In the genomic region with DNA sequence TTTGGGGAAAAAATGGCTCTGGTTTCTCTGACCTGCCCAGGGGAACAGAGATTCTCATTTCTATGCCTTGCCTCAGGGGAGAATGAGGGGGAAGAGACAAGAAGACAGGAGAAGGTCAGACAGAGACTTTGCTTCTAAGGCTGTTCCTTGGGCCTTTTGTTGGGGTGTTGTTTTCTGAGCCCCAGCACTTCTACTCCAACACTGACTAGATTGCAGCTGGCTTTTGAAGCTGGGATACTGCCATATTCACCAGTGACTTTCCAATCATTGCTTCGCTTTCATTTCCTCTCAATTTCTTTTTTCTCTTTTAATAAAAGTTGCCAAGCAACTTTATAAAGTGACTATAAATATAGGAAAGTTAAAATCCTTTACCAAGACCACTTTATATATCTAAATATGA, we compare ENCODE assay signal across 20 cellular contexts.
"Had no signal": no experiment of that assay in that cellular context is flagged by ENCODE, and none has a peak within 500 bp of the region (broad histone marks: within the 10 kb centered on the region; RNA-seq: fewer than 3 reads in every experiment).

No MANE protein-coding gene starts in this region.

- DNase-seq: cerebellar nuclear complex; effector memory CD8-positive, alpha-beta T cell; foreskin melanocyte; head of caudate nucleus; hippocampal formation; kidney glomerular epithelial cell; mammary epithelial cell; mucosa of descending colon; naive thymus-derived CD8-positive, alpha-beta T cell; psoas muscle; retina; stimulated activated CD4-positive, alpha-beta T cell treated with anti-CD3 and anti-CD28 coated beads, Interleukin-2, amount 100 ng/mL, for 24 hours; stimulated activated CD4-positive, alpha-beta T cell treated with anti-CD3 and anti-CD28 coated beads, Interleukin-4, amount 100 ng/mL, for 4 hours; stimulated activated naive B cell treated with anti-CD40 and anti-IgM and Interleukin-4, amounts not matched to agents 10 μg/mL and 1 μg/mL and 100 μg/mL, for 72 hours; stimulated activated naive CD8-positive, alpha-beta T cell treated with anti-CD3 and anti-CD28 coated beads, Interleukin-15, amount 100 ng/mL, for 72 hours; trophoblast cell had no signal

- H3K4me3 ChIP-seq: mucosa of descending colon, psoas muscle, skin epidermis, thoracic aorta had no signal

- H3K9me3 Mint-ChIP-seq: dendritic cell treated with granulocyte-macrophage colony-stimulating factor and Interleukin-4, amounts not matched to agents 40 ng/mL and 50 ng/mL, for 4 days; stimulated activated naive CD8-positive, alpha-beta T cell treated with anti-CD3 and anti-CD28 coated beads, Interleukin-15, amount 100 ng/mL, for 72 hours had no signal

- H3K36me3 ChIP-seq: neutrophil, thoracic aorta had no signal

- H3K27ac ChIP-seq: neutrophil, psoas muscle, skin epidermis, thoracic aorta had no signal

- H3K4me1 ChIP-seq: psoas muscle had no signal

- ATAC-seq: effector memory CD8-positive, alpha-beta T cell; mucosa of descending colon; naive thymus-derived CD8-positive, alpha-beta T cell; psoas muscle; stimulated activated naive B cell treated with anti-CD40 and anti-IgM and Interleukin-4, amounts not matched to agents 10 μg/mL and 1 μg/mL and 100 μg/mL, for 72 hours; stimulated activated naive CD8-positive, alpha-beta T cell treated with anti-CD3 and anti-CD28 coated beads, Interleukin-15, amount 100 ng/mL, for 72 hours had no signal

- H3K36me3 Mint-ChIP-seq: naive thymus-derived CD8-positive, alpha-beta T cell; stimulated activated naive B cell treated with anti-CD40 and anti-IgM and Interleukin-4, amounts not matched to agents 10 μg/mL and 1 μg/mL and 100 μg/mL, for 72 hours had no signal

- H3K4me3 Mint-ChIP-seq: dendritic cell treated with granulocyte-macrophage colony-stimulating factor and Interleukin-4, amounts not matched to agents 40 ng/mL and 50 ng/mL, for 4 days; effector memory CD8-positive, alpha-beta T cell; naive thymus-derived CD8-positive, alpha-beta T cell; stimulated activated naive B cell treated with anti-CD40 and anti-IgM and Interleukin-4, amounts not matched to agents 10 μg/mL and 1 μg/mL and 100 μg/mL, for 72 hours; stimulated activated naive CD8-positive, alpha-beta T cell treated with anti-CD3 and anti-CD28 coated beads, Interleukin-15, amount 100 ng/mL, for 72 hours had no signal

- H3K4me1 Mint-ChIP-seq: naive thymus-derived CD8-positive, alpha-beta T cell; stimulated activated naive B cell treated with anti-CD40 and anti-IgM and Interleukin-4, amounts not matched to agents 10 μg/mL and 1 μg/mL and 100 μg/mL, for 72 hours; stimulated activated naive CD8-positive, alpha-beta T cell treated with anti-CD3 and anti-CD28 coated beads, Interleukin-15, amount 100 ng/mL, for 72 hours had no signal

- H3K9me3 ChIP-seq: mucosa of descending colon, neutrophil, psoas muscle, thoracic aorta had no signal

- H3K27me3 ChIP-seq: neutrophil had no signal

- H3K27ac Mint-ChIP-seq: dendritic cell treated with granulocyte-macrophage colony-stimulating factor and Interleukin-4, amounts not matched to agents 40 ng/mL and 50 ng/mL, for 4 days; effector memory CD8-positive, alpha-beta T cell; naive thymus-derived CD8-positive, alpha-beta T cell; stimulated activated naive B cell treated with anti-CD40 and anti-IgM and Interleukin-4, amounts not matched to agents 10 μg/mL and 1 μg/mL and 100 μg/mL, for 72 hours; stimulated activated naive CD8-positive, alpha-beta T cell treated with anti-CD3 and anti-CD28 coated beads, Interleukin-15, amount 100 ng/mL, for 72 hours had no signal

- H3K27me3 Mint-ChIP-seq: dendritic cell treated with granulocyte-macrophage colony-stimulating factor and Interleukin-4, amounts not matched to agents 40 ng/mL and 50 ng/mL, for 4 days; stimulated activated naive B cell treated with anti-CD40 and anti-IgM and Interleukin-4, amounts not matched to agents 10 μg/mL and 1 μg/mL and 100 μg/mL, for 72 hours had no signal
